1 cellular context compared by ENCODE assay signal in the genomic region with DNA sequence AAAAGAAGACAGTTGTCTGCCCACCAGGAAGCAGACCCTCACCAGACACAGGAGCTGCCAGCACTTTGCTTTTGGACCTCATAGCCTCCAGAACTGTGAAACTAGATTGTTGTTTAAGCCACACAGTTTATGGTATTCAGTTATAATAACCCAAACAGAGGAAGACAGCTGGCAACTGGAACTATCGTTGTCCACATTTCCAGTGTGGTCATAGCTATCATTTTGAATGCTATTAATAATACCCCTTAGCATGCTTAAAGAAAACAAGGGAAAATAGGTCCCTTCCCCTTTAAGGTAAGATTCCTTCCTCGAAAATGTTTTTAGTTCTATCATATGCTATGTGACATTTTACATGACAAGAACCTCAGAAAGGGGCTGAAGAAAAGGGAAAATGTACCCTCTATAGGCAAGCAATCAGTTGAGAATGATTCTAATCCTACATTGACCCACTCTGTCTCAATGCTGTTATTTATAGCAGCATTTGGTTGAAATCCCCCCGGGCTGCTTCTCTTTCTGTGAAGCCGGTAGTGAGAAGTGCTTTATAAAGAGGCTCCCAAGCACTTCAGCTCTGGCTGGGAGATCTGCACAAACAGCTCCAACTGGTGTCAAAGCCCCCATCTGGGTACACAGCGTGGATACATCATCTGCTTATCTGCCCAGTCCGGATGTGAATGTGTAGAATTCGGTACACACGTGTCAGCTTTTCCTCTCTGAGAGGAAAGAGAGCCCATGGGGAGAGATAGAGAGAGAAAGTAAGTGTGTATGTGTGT.
TF ChIP-seq lines count a peak whose summit lies in the region.

No MANE protein-coding gene starts in this region.

TF ChIP-seq in SK-N-SH treated with all-trans-retinoic acid at 6 μM for 48 hours, 23 proteins besides CTCF, POLR2A, EP300 and RAD21 (continued from another document):
- TF ChIP-seq, protein P1, sequence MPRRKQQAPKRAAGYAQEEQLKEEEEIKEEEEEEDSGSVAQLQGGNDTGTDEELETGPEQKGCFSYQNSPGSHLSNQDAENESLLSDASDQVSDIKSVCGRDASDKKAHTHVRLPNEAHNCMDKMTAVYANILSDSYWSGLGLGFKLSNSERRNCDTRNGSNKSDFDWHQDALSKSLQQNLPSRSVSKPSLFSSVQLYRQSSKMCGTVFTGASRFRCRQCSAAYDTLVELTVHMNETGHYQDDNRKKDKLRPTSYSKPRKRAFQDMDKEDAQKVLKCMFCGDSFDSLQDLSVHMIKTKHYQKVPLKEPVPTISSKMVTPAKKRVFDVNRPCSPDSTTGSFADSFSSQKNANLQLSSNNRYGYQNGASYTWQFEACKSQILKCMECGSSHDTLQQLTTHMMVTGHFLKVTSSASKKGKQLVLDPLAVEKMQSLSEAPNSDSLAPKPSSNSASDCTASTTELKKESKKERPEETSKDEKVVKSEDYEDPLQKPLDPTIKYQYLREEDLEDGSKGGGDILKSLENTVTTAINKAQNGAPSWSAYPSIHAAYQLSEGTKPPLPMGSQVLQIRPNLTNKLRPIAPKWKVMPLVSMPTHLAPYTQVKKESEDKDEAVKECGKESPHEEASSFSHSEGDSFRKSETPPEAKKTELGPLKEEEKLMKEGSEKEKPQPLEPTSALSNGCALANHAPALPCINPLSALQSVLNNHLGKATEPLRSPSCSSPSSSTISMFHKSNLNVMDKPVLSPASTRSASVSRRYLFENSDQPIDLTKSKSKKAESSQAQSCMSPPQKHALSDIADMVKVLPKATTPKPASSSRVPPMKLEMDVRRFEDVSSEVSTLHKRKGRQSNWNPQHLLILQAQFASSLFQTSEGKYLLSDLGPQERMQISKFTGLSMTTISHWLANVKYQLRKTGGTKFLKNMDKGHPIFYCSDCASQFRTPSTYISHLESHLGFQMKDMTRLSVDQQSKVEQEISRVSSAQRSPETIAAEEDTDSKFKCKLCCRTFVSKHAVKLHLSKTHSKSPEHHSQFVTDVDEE (CRISPR knock-in tag; IDR thresholded peaks at IDR 0.05): no peak
- no peak for TF ChIP-seq ZNF565 (CRISPR knock-in tag; conservative IDR thresholded peaks at IDR 0.05; ENCODE audit: low read depth)
- TF ChIP-seq, protein P2, sequence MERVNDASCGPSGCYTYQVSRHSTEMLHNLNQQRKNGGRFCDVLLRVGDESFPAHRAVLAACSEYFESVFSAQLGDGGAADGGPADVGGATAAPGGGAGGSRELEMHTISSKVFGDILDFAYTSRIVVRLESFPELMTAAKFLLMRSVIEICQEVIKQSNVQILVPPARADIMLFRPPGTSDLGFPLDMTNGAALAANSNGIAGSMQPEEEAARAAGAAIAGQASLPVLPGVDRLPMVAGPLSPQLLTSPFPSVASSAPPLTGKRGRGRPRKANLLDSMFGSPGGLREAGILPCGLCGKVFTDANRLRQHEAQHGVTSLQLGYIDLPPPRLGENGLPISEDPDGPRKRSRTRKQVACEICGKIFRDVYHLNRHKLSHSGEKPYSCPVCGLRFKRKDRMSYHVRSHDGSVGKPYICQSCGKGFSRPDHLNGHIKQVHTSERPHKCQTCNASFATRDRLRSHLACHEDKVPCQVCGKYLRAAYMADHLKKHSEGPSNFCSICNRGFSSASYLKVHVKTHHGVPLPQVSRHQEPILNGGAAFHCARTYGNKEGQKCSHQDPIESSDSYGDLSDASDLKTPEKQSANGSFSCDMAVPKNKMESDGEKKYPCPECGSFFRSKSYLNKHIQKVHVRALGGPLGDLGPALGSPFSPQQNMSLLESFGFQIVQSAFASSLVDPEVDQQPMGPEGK (CRISPR knock-in tag; IDR thresholded peaks at IDR 0.05; ENCODE audit: borderline replicate concordance): no peak
